In genomic region chr10:124145109-124145860, GRCh38 we compare ENCODE assay signal across 9 cellular contexts. TPM values are rescaled to one million over a fixed set of nuclear protein-coding genes. Genes with fewer than 3 reads are reported as not detected.
A peak's percentile ranks its signal among the peaks of the same experiment; 100 is the strongest.
DNase-seq lines count a peak whose midpoint lies in the region; ATAC-seq and TF ChIP-seq lines count a peak whose summit lies in the region.
"Had no signal": no experiment of that assay in that cellular context is flagged by ENCODE, and none has a peak within 500 bp of the region (broad histone marks: within the 10 kb centered on the region; RNA-seq: fewer than 3 reads in every experiment).

No MANE protein-coding gene starts in this region.

- H3K4me1 ChIP-seq in OCI-LY7 (ENCODE audit: insufficient read depth, low read length, poor library complexity, severe bottlenecking) (peaks cover 90% of the 10 kb centered on the region), neutrophil (ENCODE audit: control insufficient read depth in 1 of 2, insufficient read depth in 1 of 2, low read depth in 1 of 2, low read length in 1 of 2) (peaks cover 81 to 83% of the 10 kb centered on the region in 2 experiments)

- CTCF ChIA-PET in OCI-LY7 (lab: Charles Lee; ENCODE audit: unreplicated experiment): no interaction called here

- POLR2A ChIA-PET in OCI-LY7 (lab: Charles Lee): interaction anchor here (0.6 to 2.1 kb wide), 7 partner anchors 19 to 68 kb away, joined by 3 to 9 read pairs (median 4); no protein-coding TSS in a partner anchor

- H3K9me3 ChIP-seq in OCI-LY7 (ENCODE audit: low read length) (no peaks in the 10 kb centered on the region), neutrophil (no peaks in the 10 kb centered on the region)

- peak overlapping the region; percentile 72 for H3K4me3 ChIP-seq in OCI-LY7 (ENCODE audit: low read depth, low read length, poor library complexity, severe bottlenecking)
- H3K4me3 ChIP-seq in foreskin fibroblast (ENCODE audit: low read depth in 1 of 2, low read length in 2 of 2): no peak overlapping the region
- peak overlapping the region; percentile 43 to 52 for H3K4me3 ChIP-seq in neutrophil (ENCODE audit: low read depth in 1 of 2, low read length in 1 of 2)

- no peaks in the 10 kb centered on the region for H3K9me2 ChIP-seq in OCI-LY7 (ENCODE audit: insufficient read depth, low read length)

- H3K4me2 ChIP-seq in OCI-LY7 (ENCODE audit: low read length): peak overlapping the region; percentile 77

- H3K36me3 ChIP-seq in OCI-LY7 (ENCODE audit: insufficient read depth, low read length): peaks cover 6% of the 10 kb centered on the region
- no peaks in the 10 kb centered on the region for H3K36me3 ChIP-seq in neutrophil

- H3K27ac ChIP-seq in OCI-LY7 (ENCODE audit: low read depth, low read length, poor library complexity, severe bottlenecking) (peak overlapping the region; percentile 80), neutrophil (peak overlapping the region; percentile 96), caudate nucleus (ENCODE audit: low read depth, low read length) (no peak overlapping the region)

- intact Hi-C loops in OCI-LY7 (cut with micrococcal nuclease; ENCODE audit: unreplicated experiment): loop anchor here (1.0 to 2.0 kb wide), 2 partner anchors 40 to 52 kb away; partner anchors contain the start of gene CHST15

- H3K36me3 Mint-ChIP-seq in stimulated activated memory B cell treated with anti-CD40 and anti-IgM and Interleukin-4, amounts not matched to agents 10 μg/mL and 1 μg/mL and 100 μg/mL, for 72 hours: no peaks in the 10 kb centered on the region
- H3K36me3 Mint-ChIP-seq: CD4-positive, CD25-positive, alpha-beta regulatory T cell had no signal

- H3K27ac Mint-ChIP-seq in stimulated activated memory B cell treated with anti-CD40 and anti-IgM and Interleukin-4, amounts not matched to agents 10 μg/mL and 1 μg/mL and 100 μg/mL, for 72 hours: no peak overlapping the region

- DNase-seq in CD1c-positive myeloid dendritic cell (ENCODE audit: extremely low spot score) (peak; percentile 95), OCI-LY7 (ENCODE audit: low spot score) (peak; percentile 87), foreskin fibroblast (peak; percentile 43), HT-29 (ENCODE audit: low spot score) (no peak), caudate nucleus (lab: John Stamatoyannopoulos, UW) (no peak), occipital lobe (lab: John Stamatoyannopoulos, UW) (no peak)

- H3K79me2 ChIP-seq in OCI-LY7 (ENCODE audit: insufficient read depth, low read depth, low read length): peaks cover 35% of the 10 kb centered on the region; the same call in 1 of the 2 replicates

- H3K9me3 Mint-ChIP-seq in stimulated activated memory B cell treated with anti-CD40 and anti-IgM and Interleukin-4, amounts not matched to agents 10 μg/mL and 1 μg/mL and 100 μg/mL, for 72 hours: no peaks in the 10 kb centered on the region

- H2AFZ ChIP-seq in OCI-LY7 (ENCODE audit: low read length): peak overlapping the region; percentile 43; the same call in 1 of the 2 replicates

- no TSS peak for BruUV-seq in OCI-LY7 (replicated peaks; lab: Mats Ljungman, UMichigan)

- no peaks in the 10 kb centered on the region for H3K27me3 ChIP-seq in neutrophil

- H3K27me3 Mint-ChIP-seq in stimulated activated memory B cell treated with anti-CD40 and anti-IgM and Interleukin-4, amounts not matched to agents 10 μg/mL and 1 μg/mL and 100 μg/mL, for 72 hours: no peaks in the 10 kb centered on the region

- no peaks in the 10 kb centered on the region for H4K20me1 ChIP-seq in OCI-LY7 (ENCODE audit: insufficient read depth, low read length)

- peaks cover 8% of the 10 kb centered on the region for H3K4me1 Mint-ChIP-seq in stimulated activated memory B cell treated with anti-CD40 and anti-IgM and Interleukin-4, amounts not matched to agents 10 μg/mL and 1 μg/mL and 100 μg/mL, for 72 hours
- H3K4me1 Mint-ChIP-seq: CD4-positive, CD25-positive, alpha-beta regulatory T cell had no signal

- ATAC-seq in stimulated activated memory B cell treated with anti-CD40 and anti-IgM and Interleukin-4, amounts not matched to agents 10 μg/mL and 1 μg/mL and 100 μg/mL, for 72 hours: no peak

- H3K4me3 Mint-ChIP-seq in stimulated activated memory B cell treated with anti-CD40 and anti-IgM and Interleukin-4, amounts not matched to agents 10 μg/mL and 1 μg/mL and 100 μg/mL, for 72 hours: no peak overlapping the region
- H3K4me3 Mint-ChIP-seq: CD4-positive, CD25-positive, alpha-beta regulatory T cell had no signal

- TF ChIP-seq CTCF in OCI-LY7 (conservative IDR thresholded peaks at IDR 0.05; ENCODE audit: low read length) (no peak), foreskin fibroblast (IDR thresholded peaks at IDR 0.05; ENCODE audit: low read depth, low read length) (no peak), neutrophil (IDR thresholded peaks at IDR 0.05) (no peak)

RNA-seq across cellular contexts. Expression of gene CHST15, which starts 51.9 kb away (rescaled TPM):
- 19.9 and 26.4 TPM in 2 replicates for total RNA-seq in OCI-LY7 (2014; rRNA removed; shearing (Covaris generic))
- total RNA-seq in OCI-LY7 (2022) (14.7 and 19.2 TPM in 2 replicates), occipital lobe (58.6 TPM)
- total RNA-seq in HT-29 (2014; rRNA removed; shearing (Covaris generic)): not detected in 2 replicates

Comparison
In these comparisons a context has a peak if more than half of its experiments do, and no peak if none do; other contexts are left out.
1. DNase-seq: peak in CD1c-positive myeloid dendritic cell (single experiment), OCI-LY7 (single experiment) and foreskin fibroblast (2 of 2); none in HT-29 (single experiment), caudate nucleus (0 of 61) and occipital lobe (single experiment).
2. H3K4me3 ChIP-seq: peak in OCI-LY7 (single experiment) and neutrophil (2 of 2); none in foreskin fibroblast (0 of 2).
3. RNA of gene CHST15, which starts 51.9 kb away (total RNA-seq): 58.6 TPM in occipital lobe (single experiment) and 14.7 to 26.4 TPM in OCI-LY7; not detected in HT-29; every median in the first group is over 10 times any median in the second.